11 cellular contexts compared by ENCODE assay signal in genomic region chr20:64261138-64261537, GRCh38. TPM values are rescaled to one million over a fixed set of nuclear protein-coding genes. Genes with fewer than 3 reads are reported as not detected.
DNase-seq lines count a peak whose midpoint lies in the region; ATAC-seq and TF ChIP-seq lines count a peak whose summit lies in the region.
"Had no signal": no experiment of that assay in that cellular context is flagged by ENCODE, and none has a peak within 500 bp of the region (broad histone marks: within the 10 kb centered on the region; RNA-seq: fewer than 3 reads in every experiment).

No MANE protein-coding gene starts in this region.

- H3K4me3 ChIP-seq in heart right ventricle (peak overlapping the region in 7 of 10 donors; percentile 10 to 39 (median 23)), sigmoid colon (no peak overlapping the region)

- no peak overlapping the region for H3K4me3 Mint-ChIP-seq in WTC11
- H3K4me3 Mint-ChIP-seq: stimulated activated naive B cell treated with anti-CD40 and anti-IgM and Interleukin-4, amounts not matched to agents 10 μg/mL and 1 μg/mL and 100 μg/mL, for 72 hours had no signal

- no peaks in the 10 kb centered on the region for H3K9me3 Mint-ChIP-seq in WTC11
- H3K9me3 Mint-ChIP-seq: stimulated activated naive B cell treated with anti-CD40 and anti-IgM and Interleukin-4, amounts not matched to agents 10 μg/mL and 1 μg/mL and 100 μg/mL, for 72 hours had no signal

- WGBS in heart right ventricle, 2 donors = 7% methylated on average over 9 of the region's 9 CpGs
- WGBS in sigmoid colon, 2 donors = 65 to 76% methylated on average over 9 of the region's 9 CpGs

- H3K9me3 ChIP-seq in heart right ventricle (no peaks in the 10 kb centered on the region), sigmoid colon (no peaks in the 10 kb centered on the region)

- peak overlapping the region; percentile 49 to 88 (median 73) for H3K27ac ChIP-seq in heart right ventricle
- peak overlapping the region; percentile 14 to 57 (median 42) for H3K27ac ChIP-seq in sigmoid colon
- H3K27ac ChIP-seq: epithelial cell of prostate had no signal

- DNase-seq in ELF-1 (ENCODE audit: low read depth, low spot score) = peak; percentile 90
- no peak for DNase-seq in WTC11 (ENCODE audit: low spot score)
- peak; percentile 38 to 62 for DNase-seq in heart right ventricle
- peak; percentile 88 for DNase-seq in sigmoid colon
- DNase-seq in RPMI8226 = no peak
- no peak for DNase-seq in NCI-H345 treated with DMSO at 0.1 percent for 48 hours (lab: John Stamatoyannopoulos, UW; ENCODE audit: unreplicated experiment)
- no peak for DNase-seq in left colon
- DNase-seq: occipital lobe; stimulated activated naive B cell treated with anti-CD40 and anti-IgM and Interleukin-4, amounts not matched to agents 10 μg/mL and 1 μg/mL and 100 μg/mL, for 72 hours had no signal

- no peaks in the 10 kb centered on the region for H3K27me3 Mint-ChIP-seq in WTC11 (ENCODE audit: low read depth)
- H3K27me3 Mint-ChIP-seq: stimulated activated naive B cell treated with anti-CD40 and anti-IgM and Interleukin-4, amounts not matched to agents 10 μg/mL and 1 μg/mL and 100 μg/mL, for 72 hours had no signal

- CTCF ChIA-PET in WTC11 (lab: Charles Lee) = interaction anchor here (1.1 kb wide), 1 partner anchor 38 kb away, joined by 3 read pairs; no protein-coding TSS in a partner anchor

- TF ChIP-seq POLR2A in sigmoid colon (IDR thresholded peaks at IDR 0.05) = no peak

- H3K27me3 ChIP-seq in heart right ventricle (no peaks in the 10 kb centered on the region), sigmoid colon (no peaks in the 10 kb centered on the region)

- H3K36me3 ChIP-seq in heart right ventricle (peaks cover 0 to 27% (median 0%) of the 10 kb centered on the region in 9 donors), sigmoid colon (peaks cover 0 to 13% (median 0%) of the 10 kb centered on the region in 4 donors)

- TF ChIP-seq CTCF in WTC11 (IDR thresholded peaks at IDR 0.05) (no peak), heart right ventricle (IDR thresholded peaks at IDR 0.05) (no peak), sigmoid colon (IDR thresholded peaks at IDR 0.05) (no peak)

- intact Hi-C loops in heart right ventricle (cut with DNase I) (no loop called here), sigmoid colon (cut with DNase I) (no loop called here), left colon (cut with DNase I, micrococcal nuclease) (no loop called here)

- peaks cover 13 to 99% (median 84%) of the 10 kb centered on the region in 9 donors for H3K4me1 ChIP-seq in heart right ventricle
- H3K4me1 ChIP-seq in sigmoid colon = peaks cover 0 to 52% (median 34%) of the 10 kb centered on the region in 4 donors

- H3K27ac Mint-ChIP-seq in WTC11 = peak overlapping the region; percentile 79

- POLR2A ChIA-PET in WTC11 (lab: Charles Lee) = interaction anchor here (0.7 kb wide), 1 partner anchor 8 kb away, joined by 3 read pairs; no protein-coding TSS in a partner anchor

- no peak for TF ChIP-seq EP300 in sigmoid colon (IDR thresholded peaks at IDR 0.05)

- no peaks in the 10 kb centered on the region; the same call in 1 of the 2 replicates for H3K36me3 Mint-ChIP-seq in WTC11

- no peak for ATAC-seq in WTC11
- peak; percentile 25 to 82 (median 74) for ATAC-seq in heart right ventricle
- no peak for ATAC-seq in esophagus mucosa
- no peak for ATAC-seq in left colon
- ATAC-seq: stimulated activated naive B cell treated with anti-CD40 and anti-IgM and Interleukin-4, amounts not matched to agents 10 μg/mL and 1 μg/mL and 100 μg/mL, for 72 hours had no signal

- peaks cover 23% of the 10 kb centered on the region for H3K4me1 Mint-ChIP-seq in WTC11

TF ChIP-seq in WTC11, 78 proteins besides CTCF, POLR2A, EP300 and RAD21:
- TF ChIP-seq USF1 (CRISPR knock-in tag; IDR thresholded peaks at IDR 0.05) = no peak
- TF ChIP-seq HMGA2 (CRISPR knock-in tag; IDR thresholded peaks at IDR 0.05) = no peak
- TF ChIP-seq SMAD3 (CRISPR knock-in tag; IDR thresholded peaks at IDR 0.05; ENCODE audit: borderline replicate concordance) = no peak
- TF ChIP-seq, protein P1, sequence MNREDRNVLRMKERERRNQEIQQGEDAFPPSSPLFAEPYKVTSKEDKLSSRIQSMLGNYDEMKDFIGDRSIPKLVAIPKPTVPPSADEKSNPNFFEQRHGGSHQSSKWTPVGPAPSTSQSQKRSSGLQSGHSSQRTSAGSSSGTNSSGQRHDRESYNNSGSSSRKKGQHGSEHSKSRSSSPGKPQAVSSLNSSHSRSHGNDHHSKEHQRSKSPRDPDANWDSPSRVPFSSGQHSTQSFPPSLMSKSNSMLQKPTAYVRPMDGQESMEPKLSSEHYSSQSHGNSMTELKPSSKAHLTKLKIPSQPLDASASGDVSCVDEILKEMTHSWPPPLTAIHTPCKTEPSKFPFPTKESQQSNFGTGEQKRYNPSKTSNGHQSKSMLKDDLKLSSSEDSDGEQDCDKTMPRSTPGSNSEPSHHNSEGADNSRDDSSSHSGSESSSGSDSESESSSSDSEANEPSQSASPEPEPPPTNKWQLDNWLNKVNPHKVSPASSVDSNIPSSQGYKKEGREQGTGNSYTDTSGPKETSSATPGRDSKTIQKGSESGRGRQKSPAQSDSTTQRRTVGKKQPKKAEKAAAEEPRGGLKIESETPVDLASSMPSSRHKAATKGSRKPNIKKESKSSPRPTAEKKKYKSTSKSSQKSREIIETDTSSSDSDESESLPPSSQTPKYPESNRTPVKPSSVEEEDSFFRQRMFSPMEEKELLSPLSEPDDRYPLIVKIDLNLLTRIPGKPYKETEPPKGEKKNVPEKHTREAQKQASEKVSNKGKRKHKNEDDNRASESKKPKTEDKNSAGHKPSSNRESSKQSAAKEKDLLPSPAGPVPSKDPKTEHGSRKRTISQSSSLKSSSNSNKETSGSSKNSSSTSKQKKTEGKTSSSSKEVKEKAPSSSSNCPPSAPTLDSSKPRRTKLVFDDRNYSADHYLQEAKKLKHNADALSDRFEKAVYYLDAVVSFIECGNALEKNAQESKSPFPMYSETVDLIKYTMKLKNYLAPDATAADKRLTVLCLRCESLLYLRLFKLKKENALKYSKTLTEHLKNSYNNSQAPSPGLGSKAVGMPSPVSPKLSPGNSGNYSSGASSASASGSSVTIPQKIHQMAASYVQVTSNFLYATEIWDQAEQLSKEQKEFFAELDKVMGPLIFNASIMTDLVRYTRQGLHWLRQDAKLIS (CRISPR knock-in tag; IDR thresholded peaks at IDR 0.05; ENCODE audit: borderline replicate concordance) = no peak
- no peak for TF ChIP-seq ZNF416 (CRISPR knock-in tag; IDR thresholded peaks at IDR 0.05)
- TF ChIP-seq, protein P2, sequence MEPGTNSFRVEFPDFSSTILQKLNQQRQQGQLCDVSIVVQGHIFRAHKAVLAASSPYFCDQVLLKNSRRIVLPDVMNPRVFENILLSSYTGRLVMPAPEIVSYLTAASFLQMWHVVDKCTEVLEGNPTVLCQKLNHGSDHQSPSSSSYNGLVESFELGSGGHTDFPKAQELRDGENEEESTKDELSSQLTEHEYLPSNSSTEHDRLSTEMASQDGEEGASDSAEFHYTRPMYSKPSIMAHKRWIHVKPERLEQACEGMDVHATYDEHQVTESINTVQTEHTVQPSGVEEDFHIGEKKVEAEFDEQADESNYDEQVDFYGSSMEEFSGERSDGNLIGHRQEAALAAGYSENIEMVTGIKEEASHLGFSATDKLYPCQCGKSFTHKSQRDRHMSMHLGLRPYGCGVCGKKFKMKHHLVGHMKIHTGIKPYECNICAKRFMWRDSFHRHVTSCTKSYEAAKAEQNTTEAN (CRISPR knock-in tag; IDR thresholded peaks at IDR 0.05) = no peak
- TF ChIP-seq ZBTB21 (CRISPR knock-in tag; IDR thresholded peaks at IDR 0.05; ENCODE audit: borderline replicate concordance) = no peak

RNA-seq across cellular contexts. Expression of gene PCMTD2, which starts 5.6 kb away (rescaled TPM):
- total RNA-seq in WTC11 (2021) (50.9 to 61.1 TPM (median 57.7 TPM) in 3 replicates), heart right ventricle (10 to 100 TPM; 56.2 to 83.5 (median 69.4) TPM), sigmoid colon (10 to 100 TPM; 60.3 to 73.9 (median 65.2) TPM), esophagus mucosa (26.0 TPM), left colon (10 to 100 TPM; 26.1 to 33.8 TPM)
- polyA plus RNA-seq in heart right ventricle (10 to 100 TPM; 11.7 to 68.4 TPM), sigmoid colon (10 to 100 TPM in 2 of 3 donors, 1 to 10 TPM in 1; 9.9 to 26.4 (median 18.0) TPM)

Comparison
In these comparisons a context has a peak if more than half of its experiments do, and no peak if none do; other contexts are left out.
1. DNase-seq: peak in ELF-1 (single experiment), heart right ventricle (2 of 2) and sigmoid colon (single experiment); none in WTC11 (single experiment), RPMI8226 (single experiment), NCI-H345 treated with DMSO at 0.1 percent for 48 hours (single experiment) and left colon (0 of 2).
2. ATAC-seq: peak in heart right ventricle (8 of 8); none in WTC11 (single experiment), esophagus mucosa (single experiment) and left colon (single experiment).
3. H3K4me3 ChIP-seq: peak in heart right ventricle (7 of 10); none in sigmoid colon (0 of 4).